Comparison of ENCODE assay signal across 6 cellular contexts in the genomic region with DNA sequence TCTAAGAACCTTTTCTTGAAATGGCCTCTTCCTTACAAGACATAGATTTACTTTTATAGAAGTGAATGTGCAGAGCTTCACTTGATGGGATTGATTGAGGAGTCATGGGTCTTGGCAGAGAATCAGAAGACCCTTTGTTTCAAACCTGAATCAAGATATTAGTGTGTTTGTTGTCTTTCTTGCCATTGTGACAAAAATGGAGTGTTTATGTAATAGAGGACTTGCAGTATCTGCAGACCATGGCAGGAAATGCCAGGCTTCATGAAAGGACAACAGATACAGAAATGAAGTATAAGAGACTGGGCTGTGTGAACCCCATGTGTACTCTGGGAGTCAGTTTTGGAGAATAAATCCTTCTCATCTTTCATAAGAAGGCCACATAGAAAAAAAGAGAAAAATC.
"Had no signal": no experiment of that assay in that cellular context is flagged by ENCODE, and none has a peak within 500 bp of the region (broad histone marks: within the 10 kb centered on the region; RNA-seq: fewer than 3 reads in every experiment).

No MANE protein-coding gene starts in this region.

- DNase-seq: H9, HCEC 1CT, IMR-90, KG1 had no signal

- H3K4me3 ChIP-seq: GM23338, K562 had no signal
